Comparison of ENCODE assay signal across 11 cellular contexts in genomic region chr1:17531682-17532487, GRCh38. TPM values are rescaled to one million over a fixed set of nuclear protein-coding genes. Genes with fewer than 3 reads are reported as not detected.
DNase-seq lines count a peak whose midpoint lies in the region; ATAC-seq, FAIRE-seq and TF ChIP-seq lines count a peak whose summit lies in the region.
"Had no signal": no experiment of that assay in that cellular context is flagged by ENCODE, and none has a peak within 500 bp of the region (broad histone marks: within the 10 kb centered on the region; RNA-seq: fewer than 3 reads in every experiment).

No MANE protein-coding gene starts in this region.

- peaks cover 30% of the 10 kb centered on the region for H3K27me3 Mint-ChIP-seq in activated naive CD4-positive, alpha-beta T cell treated with anti-CD3 and anti-CD28 coated beads, Interleukin-2, amount 10 ng/mL, durations not matched to agents 7 days and 5 days

- no peak for TF ChIP-seq EP300 in A549 (IDR thresholded peaks at IDR 0.05)

- no peak for DNase-seq in A549 (ENCODE audit: low read depth in 1 of 2, low spot score in 1 of 2)
- peak in 2 of 3 donors; percentile 64 to 70 for DNase-seq in Peyer's patch
- DNase-seq in foreskin fibroblast: peak; percentile 69 to 77
- DNase-seq in nucleus accumbens (lab: John Stamatoyannopoulos, UW): peak in 52 of 56 donors; percentile 17 to 89 (median 68)
- DNase-seq in activated naive CD4-positive, alpha-beta T cell treated with anti-CD3 and anti-CD28 coated beads, Interleukin-2, amount 10 ng/mL, durations not matched to agents 7 days and 5 days: no peak
- DNase-seq in GM19239 (ENCODE audit: insufficient read length, low spot score): no peak
- no peak for DNase-seq in NCI-H2081 (lab: John Stamatoyannopoulos, UW)
- no peak for DNase-seq in NCI-H524 (lab: John Stamatoyannopoulos, UW)
- DNase-seq: retina had no signal

- H3K4me2 ChIP-seq in A549: no peak overlapping the region

- H3K9me3 ChIP-seq in A549: no peaks in the 10 kb centered on the region
- H3K9me3 ChIP-seq in Peyer's patch: no peaks in the 10 kb centered on the region

- peak; percentile 36 to 45; a peak in 5 of 6 replicates for ATAC-seq in A549

- no peaks in the 10 kb centered on the region for H3K4me1 Mint-ChIP-seq in activated naive CD4-positive, alpha-beta T cell treated with anti-CD3 and anti-CD28 coated beads, Interleukin-2, amount 10 ng/mL, durations not matched to agents 7 days and 5 days

- TF ChIP-seq CTCF in A549 (IDR thresholded peaks at IDR 0.05) (no peak), Peyer's patch (IDR thresholded peaks at IDR 0.05) (no peak), foreskin fibroblast (IDR thresholded peaks at IDR 0.05; ENCODE audit: low read depth, low read length) (no peak)

- H3K36me3 ChIP-seq in Peyer's patch: no peaks in the 10 kb centered on the region

- POLR2A ChIA-PET in A549 (lab: Yijun Ruan, JAX): interaction anchor here (0.5 kb wide), 1 partner anchor 9 kb away, joined by 4 read pairs; no protein-coding TSS in a partner anchor

- TF ChIP-seq RAD21 in A549 (conservative IDR thresholded peaks at IDR 0.05 in 1 of 2, IDR thresholded peaks at IDR 0.05 in 1 of 2): no peak

- H3K9me3 Mint-ChIP-seq in activated naive CD4-positive, alpha-beta T cell treated with anti-CD3 and anti-CD28 coated beads, Interleukin-2, amount 10 ng/mL, durations not matched to agents 7 days and 5 days: no peaks in the 10 kb centered on the region

- TF ChIP-seq POLR2A in A549 (IDR thresholded peaks at IDR 0.05; ENCODE audit: low read length): no peak
- TF ChIP-seq POLR2A in Peyer's patch (IDR thresholded peaks at IDR 0.05): no peak

- CTCF ChIA-PET in A549 (lab: Yijun Ruan, JAX): interaction anchor here (0.6 to 2.2 kb wide), 4 partner anchors 9 to 75 kb away, joined by 3 to 8 read pairs (median 6); no protein-coding TSS in a partner anchor
- CTCF ChIA-PET in activated naive CD4-positive, alpha-beta T cell treated with anti-CD3 and anti-CD28 coated beads, Interleukin-2, amount 10 ng/mL, durations not matched to agents 7 days and 5 days (lab: Charles Lee): no interaction called here

- 73% methylated on average over 8 of the region's 8 CpGs for WGBS in A549 (ENCODE audit: missing lambda C conversion rate)

- H3K4me1 ChIP-seq in A549: peaks cover 10% of the 10 kb centered on the region; the same call in 2 of the 3 replicates
- H3K4me1 ChIP-seq in Peyer's patch: peaks cover 0 to 23% (median 5%) of the 10 kb centered on the region in 4 donors

- H3K27me3 ChIP-seq in Peyer's patch: no peaks in the 10 kb centered on the region

- H3K36me3 Mint-ChIP-seq in activated naive CD4-positive, alpha-beta T cell treated with anti-CD3 and anti-CD28 coated beads, Interleukin-2, amount 10 ng/mL, durations not matched to agents 7 days and 5 days: no peaks in the 10 kb centered on the region

- H3K4me3 Mint-ChIP-seq in activated naive CD4-positive, alpha-beta T cell treated with anti-CD3 and anti-CD28 coated beads, Interleukin-2, amount 10 ng/mL, durations not matched to agents 7 days and 5 days: no peak overlapping the region

- no peak overlapping the region for H3K4me3 ChIP-seq in A549
- no peak overlapping the region for H3K4me3 ChIP-seq in Peyer's patch
- H3K4me3 ChIP-seq in foreskin fibroblast (ENCODE audit: low read depth in 1 of 2, low read length in 2 of 2): no peak overlapping the region

- FAIRE-seq in A549 (lab: Jason Lieb, UNC) (no peak), GM19239 (lab: Jason Lieb, UNC) (no peak)
- FAIRE-seq: colon had no signal

- H3K27ac Mint-ChIP-seq in activated naive CD4-positive, alpha-beta T cell treated with anti-CD3 and anti-CD28 coated beads, Interleukin-2, amount 10 ng/mL, durations not matched to agents 7 days and 5 days: no peak overlapping the region

- peak overlapping the region in 1 of 2 experiments; percentile 36; a peak in 1 of 6 replicates for H3K27ac ChIP-seq in A549
- peak overlapping the region; percentile 52 to 87 (median 68) for H3K27ac ChIP-seq in Peyer's patch

TF ChIP-seq in A549, 52 proteins besides CTCF, POLR2A, EP300 and RAD21:
- TF ChIP-seq NFE2L2 (conservative IDR thresholded peaks at IDR 0.05; ENCODE audit: low read length) (no peak), ZNF302 (CRISPR knock-in tag; IDR thresholded peaks at IDR 0.05) (no peak), FOXS1 (CRISPR knock-in tag; IDR thresholded peaks at IDR 0.05) (no peak), CHD4 (IDR thresholded peaks at IDR 0.05; ENCODE audit: borderline replicate concordance) (no peak), HES2 (IDR thresholded peaks at IDR 0.05) (no peak), HMGXB4 (CRISPR knock-in tag; IDR thresholded peaks at IDR 0.05; ENCODE audit: borderline replicate concordance) (no peak), MAFK (IDR thresholded peaks at IDR 0.05; ENCODE audit: partially characterized antibody) (no peak), E2F6 (IDR thresholded peaks at IDR 0.05; ENCODE audit: borderline replicate concordance, low read depth) (no peak), RARB (CRISPR knock-in tag; IDR thresholded peaks at IDR 0.05) (no peak)

RNA-seq across cellular contexts. Expression of gene ARHGEF10L, which starts 7.6 kb away (rescaled TPM):
- polyA plus RNA-seq in A549 (2011; rRNA removed): 3.5 and 4.1 TPM in 2 replicates
- polyA plus RNA-seq in A549 (2012; cell fraction: cytosol; rRNA removed): 5.9 and 8.0 TPM in 2 replicates
- polyA plus RNA-seq in A549 (2012; cell fraction: nucleus; rRNA removed): 15.0 and 18.0 TPM in 2 replicates
- 4.1 to 5.2 TPM (median 4.4 TPM) in 3 replicates for polyA plus RNA-seq in A549 (2017; fragmentation: RNase III; extraction: RNeasy Plus Mini Kit Qiagen cat#74134 plus additional on column Dnase treatment)
- 7.6 and 10.9 TPM in 2 replicates for polyA minus RNA-seq in A549 (2011; rRNA and poly(A)+ RNA removed)
- 100 to 1,000 TPM in 3 of 4 donors, 10 to 100 TPM in 1; 72.7 to 177 (median 156) TPM for total RNA-seq in Peyer's patch
- total RNA-seq: T-helper 2 cell treated with Interferon-gamma antibody and Interleukin-4, amounts not matched to agents 100 ng/mL and 5 ng/mL, for 36 hours had no signal

Comparison
In these comparisons a context has a peak if more than half of its experiments do, and no peak if none do; other contexts are left out.
1. DNase-seq: peak in Peyer's patch (2 of 3), foreskin fibroblast (2 of 2) and nucleus accumbens (52 of 56); none in A549 (0 of 2), activated naive CD4-positive, alpha-beta T cell treated with anti-CD3 and anti-CD28 coated beads, Interleukin-2, amount 10 ng/mL, durations not matched to agents 7 days and 5 days (single experiment), GM19239 (single experiment), NCI-H2081 (0 of 2) and NCI-H524 (0 of 2).